ENCODE assay signal across 29 cellular contexts in the genomic region with DNA sequence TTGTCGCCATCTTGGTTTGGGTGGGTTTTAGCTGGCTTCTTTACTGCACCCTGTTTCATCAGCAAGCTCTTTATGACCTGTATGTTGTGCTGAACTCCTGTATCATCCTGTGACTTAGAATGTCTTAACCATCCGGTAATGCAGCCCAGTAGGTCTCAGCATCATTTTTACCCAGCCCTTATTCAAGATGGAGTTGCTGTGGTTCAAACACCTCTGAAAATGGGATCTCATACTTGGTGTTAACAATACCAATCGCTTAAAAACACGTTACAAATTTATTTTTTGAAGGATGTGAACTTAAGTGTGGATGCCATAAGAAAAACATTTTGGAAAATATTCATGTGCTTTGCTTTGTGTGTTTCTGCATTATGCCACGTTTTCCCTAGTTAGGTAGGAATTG. TPM values are rescaled to one million over a fixed set of nuclear protein-coding genes. Genes with fewer than 3 reads are reported as not detected.
"Had no signal": no experiment of that assay in that cellular context is flagged by ENCODE, and none has a peak within 500 bp of the region (broad histone marks: within the 10 kb centered on the region; RNA-seq: fewer than 3 reads in every experiment).

No MANE protein-coding gene starts in this region.

- H3K4me3 Mint-ChIP-seq: immature natural killer cell; mesothelial cell of epicardium; naive B cell; naive thymus-derived CD8-positive, alpha-beta T cell had no signal

- H3K27ac ChIP-seq: coronary artery, dorsolateral prefrontal cortex, esophagus squamous epithelium, gastrocnemius medialis, heart left ventricle, hepatocyte, left lung, lower lobe of right lung had no signal

- H3K9me3 Mint-ChIP-seq: immature natural killer cell had no signal

- H2AFZ ChIP-seq: hepatocyte had no signal

- H3K36me3 ChIP-seq: esophagus squamous epithelium, gastrocnemius medialis, heart left ventricle, left lung, lower lobe of right lung had no signal

- FAIRE-seq: colon, endothelial cell of umbilical vein had no signal

- DNase-seq: dermis blood vessel endothelial cell; dorsolateral prefrontal cortex; effector CD4-positive, alpha-beta T cell; effector memory CD4-positive, alpha-beta T cell; erythroblast; esophagus squamous epithelium; foreskin fibroblast; foreskin melanocyte; gastrocnemius medialis; heart left ventricle; hypothalamus; immature natural killer cell; islet precursor cell; left cardiac atrium; left lung; left ventricle myocardium superior; lower lobe of right lung; mesenchymal stem cell; mucosa of descending colon; naive B cell; naive thymus-derived CD8-positive, alpha-beta T cell had no signal

- H3K79me2 ChIP-seq: hepatocyte had no signal

- H3K27me3 ChIP-seq: dorsolateral prefrontal cortex, esophagus squamous epithelium, gastrocnemius medialis, hepatocyte, left lung had no signal

- H3K4me2 ChIP-seq: hepatocyte had no signal

- H3K9me3 ChIP-seq: esophagus squamous epithelium, gastrocnemius medialis, heart left ventricle, left lung, lower lobe of right lung, mucosa of descending colon had no signal

- ATAC-seq: esophagus mucosa; gastrocnemius medialis; heart left ventricle; left cardiac atrium; left lung; left ventricle myocardium superior; lower lobe of right lung; mucosa of descending colon; naive thymus-derived CD8-positive, alpha-beta T cell had no signal

- H3K4me3 ChIP-seq: coronary artery, dorsolateral prefrontal cortex, esophagus squamous epithelium, gastrocnemius medialis, heart left ventricle, hepatocyte, left lung, lower lobe of right lung, mucosa of descending colon had no signal

- H3K36me3 Mint-ChIP-seq: mesothelial cell of epicardium; naive B cell; naive thymus-derived CD8-positive, alpha-beta T cell had no signal

- H3K4me1 Mint-ChIP-seq: immature natural killer cell; naive B cell; naive thymus-derived CD8-positive, alpha-beta T cell had no signal

- H3K27ac Mint-ChIP-seq: immature natural killer cell; mesothelial cell of epicardium; naive thymus-derived CD8-positive, alpha-beta T cell had no signal

- H3K4me1 ChIP-seq: gastrocnemius medialis, heart left ventricle, left lung, lower lobe of right lung had no signal

RNA-seq across cellular contexts. Expression of gene PRR15, which starts 56.2 kb away (rescaled TPM):
- total RNA-seq: lung microvascular endothelial cell; myocyte; naive thymus-derived CD8-positive, alpha-beta T cell had no signal
- polyA plus RNA-seq: immature natural killer cell; naive thymus-derived CD8-positive, alpha-beta T cell had no signal
